8 cellular contexts compared by ENCODE assay signal in the genomic region with DNA sequence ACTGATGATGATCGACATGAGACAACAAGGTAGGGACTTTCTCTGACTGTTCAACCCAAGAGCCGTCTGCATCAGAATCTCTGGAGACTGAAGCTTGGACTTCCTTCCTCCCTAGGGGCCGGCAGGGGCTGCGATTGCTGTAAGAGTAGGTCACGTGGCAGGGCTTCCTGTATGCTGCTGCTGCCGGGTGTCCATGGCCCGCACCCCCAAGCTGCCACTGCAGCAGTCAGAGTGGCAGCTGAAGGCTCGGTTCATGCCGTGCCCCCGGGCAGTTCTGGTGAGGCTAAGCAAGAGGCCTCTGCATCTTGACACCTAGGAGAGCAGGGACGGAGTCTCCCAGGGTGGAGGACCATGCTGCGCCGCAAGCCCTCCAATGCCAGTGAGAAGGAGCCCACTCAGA. TPM values are rescaled to one million over a fixed set of nuclear protein-coding genes. Genes with fewer than 3 reads are reported as not detected.
A peak's percentile ranks its signal among the peaks of the same experiment; 100 is the strongest.
DNase-seq lines count a peak whose midpoint lies in the region; ATAC-seq and TF ChIP-seq lines count a peak whose summit lies in the region.

Gene SASH3 (plus strand): TSS at position 203 of the 400 bp plus-strand sequence. CDS start 149 bp downstream, at position 352.

- no peaks in the 10 kb centered on the region for H3K27me3 Mint-ChIP-seq in activated CD8-positive, alpha-beta T cell treated with anti-CD3 and anti-CD28 coated beads, Interleukin-2, amount 10 ng/mL, durations not matched to agents 7 days and 5 days (ENCODE audit: low read depth)

- no peaks in the 10 kb centered on the region for H3K4me1 ChIP-seq in thoracic aorta (ENCODE audit: control insufficient read depth in 1 of 2, low read depth in 2 of 2)

- intact Hi-C loops in left ventricle myocardium superior (cut with micrococcal nuclease): no loop called here

- POLR2A ChIA-PET in activated CD8-positive, alpha-beta T cell treated with anti-CD3 and anti-CD28 coated beads, Interleukin-2, amount 10 ng/mL, durations not matched to agents 7 days and 5 days (lab: Charles Lee): interaction anchor here (0.6 to 10.3 kb wide), 8 partner anchors 10 to 154 kb away, joined by 3 to 165 read pairs (median 6); partner anchors contain the start of gene UTP14A

- H3K27ac ChIP-seq in thoracic aorta: no peak within 1 kb of the TSS

- peak within 1 kb of the TSS; percentile 89 for H3K4me3 Mint-ChIP-seq in activated CD8-positive, alpha-beta T cell treated with anti-CD3 and anti-CD28 coated beads, Interleukin-2, amount 10 ng/mL, durations not matched to agents 7 days and 5 days

- no peaks in the 10 kb centered on the region for H3K9me3 ChIP-seq in thoracic aorta

- no peaks in the 10 kb centered on the region for H3K9me3 Mint-ChIP-seq in activated CD8-positive, alpha-beta T cell treated with anti-CD3 and anti-CD28 coated beads, Interleukin-2, amount 10 ng/mL, durations not matched to agents 7 days and 5 days (ENCODE audit: insufficient read depth)

- CTCF ChIA-PET in activated CD8-positive, alpha-beta T cell treated with anti-CD3 and anti-CD28 coated beads, Interleukin-2, amount 10 ng/mL, durations not matched to agents 7 days and 5 days (lab: Charles Lee): interaction anchor here (0.9 to 6.7 kb wide), 9 partner anchors 10 to 54 kb away, joined by 3 to 71 read pairs (median 4); no protein-coding TSS in a partner anchor

- H3K36me3 ChIP-seq in thoracic aorta: no peaks in the 10 kb centered on the region

- ATAC-seq in GM19043 (IDR thresholded peaks at IDR 0.05; ENCODE audit: low read depth, unreplicated experiment) (peak; percentile 26), HG03460 (IDR thresholded peaks at IDR 0.05; ENCODE audit: unreplicated experiment) (peak; percentile 30), left ventricle myocardium superior (peak; percentile 68), thoracic aorta (ENCODE audit: insufficient number of reproducible peaks, low FRiP score, low read depth) (no peak)
- peak; percentile 45 for ATAC-seq in activated CD8-positive, alpha-beta T cell treated with anti-CD3 and anti-CD28 coated beads, Interleukin-2, amount 10 ng/mL, durations not matched to agents 7 days and 5 days

- no peak for TF ChIP-seq CTCF in thoracic aorta (IDR thresholded peaks at IDR 0.05)

- in situ Hi-C loops in ACHN (cut with HindIII; ENCODE audit: low pct_ligation_motif_present, low pct_unique_long_range_greater_than_20kb, low sequenced_read_pairs): no loop called here

- peak; percentile 83 for DNase-seq in activated CD8-positive, alpha-beta T cell treated with anti-CD3 and anti-CD28 coated beads, Interleukin-2, amount 10 ng/mL, durations not matched to agents 7 days and 5 days
- DNase-seq in left ventricle myocardium superior (peak; percentile 63), thoracic aorta (ENCODE audit: low spot score) (no peak), cerebellar nuclear complex (lab: John Stamatoyannopoulos, UW) (no peak), NCI-H1105 treated with DMSO at 0.1 percent for 48 hours (lab: John Stamatoyannopoulos, UW) (no peak), ACHN (no peak)

- no peaks in the 10 kb centered on the region for H3K27me3 ChIP-seq in thoracic aorta (replicated peaks; ENCODE audit: insufficient read depth)

- H3K4me1 Mint-ChIP-seq in activated CD8-positive, alpha-beta T cell treated with anti-CD3 and anti-CD28 coated beads, Interleukin-2, amount 10 ng/mL, durations not matched to agents 7 days and 5 days (ENCODE audit: low read depth): peaks cover 51% of the 10 kb centered on the region

- peak within 1 kb of the TSS; percentile 94 for H3K27ac Mint-ChIP-seq in activated CD8-positive, alpha-beta T cell treated with anti-CD3 and anti-CD28 coated beads, Interleukin-2, amount 10 ng/mL, durations not matched to agents 7 days and 5 days

- H3K36me3 Mint-ChIP-seq in activated CD8-positive, alpha-beta T cell treated with anti-CD3 and anti-CD28 coated beads, Interleukin-2, amount 10 ng/mL, durations not matched to agents 7 days and 5 days (ENCODE audit: low read depth): peaks cover 53% of the 10 kb centered on the region

- H3K4me3 ChIP-seq in thoracic aorta: peak within 1 kb of the TSS; percentile 56

RNA-seq across cellular contexts. Expression of gene SASH3, which starts in this region (rescaled TPM):
- 100 to 1,000 TPM; 286 to 303 TPM for total RNA-seq in activated CD8-positive, alpha-beta T cell treated with anti-CD3 and anti-CD28 coated beads, Interleukin-2, amount 10 ng/mL, durations not matched to agents 7 days and 5 days
- total RNA-seq in left ventricle myocardium superior: 1.8 TPM
- 10 to 100 TPM; 12.4 to 16.2 TPM for total RNA-seq in thoracic aorta

Comparison
In these comparisons a context has a peak if more than half of its experiments do, and no peak if none do; other contexts are left out.
1. RNA of gene SASH3 (total RNA-seq): 286 to 303 TPM in activated CD8-positive, alpha-beta T cell treated with anti-CD3 and anti-CD28 coated beads, Interleukin-2, amount 10 ng/mL, durations not matched to agents 7 days and 5 days; 12.4 to 16.2 TPM in thoracic aorta and 1.8 TPM in left ventricle myocardium superior (single experiment); every median in the first group is over 10 times any median in the second.
2. DNase-seq: peak in activated CD8-positive, alpha-beta T cell treated with anti-CD3 and anti-CD28 coated beads, Interleukin-2, amount 10 ng/mL, durations not matched to agents 7 days and 5 days (single experiment) and left ventricle myocardium superior (single experiment); none in thoracic aorta (single experiment), cerebellar nuclear complex (0 of 2), NCI-H1105 treated with DMSO at 0.1 percent for 48 hours (single experiment) and ACHN (single experiment).